ENCODE assay signal across 4 cellular contexts in the genomic region with DNA sequence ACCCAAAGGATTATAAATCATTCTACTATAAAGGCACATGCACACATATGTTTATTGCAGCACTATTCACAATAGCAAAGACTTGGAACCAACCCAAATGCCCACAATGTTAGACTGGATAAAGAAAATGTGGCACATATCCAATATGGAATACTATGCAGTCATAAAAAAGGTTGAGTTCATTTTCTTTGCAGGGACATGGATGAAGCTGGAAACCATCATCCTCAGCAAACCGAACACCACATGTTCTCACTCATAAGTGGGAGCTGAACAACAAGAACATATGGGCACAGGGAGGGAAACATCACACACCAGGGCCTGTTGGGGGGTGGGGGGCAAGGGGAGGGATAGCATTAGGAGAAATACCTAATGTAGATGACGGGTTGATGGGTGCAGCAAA. TPM values are rescaled to one million over a fixed set of nuclear protein-coding genes. Genes with fewer than 3 reads are reported as not detected.
"Had no signal": no experiment of that assay in that cellular context is flagged by ENCODE, and none has a peak within 500 bp of the region (broad histone marks: within the 10 kb centered on the region; RNA-seq: fewer than 3 reads in every experiment).

No MANE protein-coding gene starts in this region.

RNA-seq across cellular contexts. Expression of a gene that starts 52.3 kb away (rescaled TPM):
- total RNA-seq: LHCN-M2, M059J, MCF 10A, NCI-H460 had no signal
